In genomic region chr11:72971611-72972010, GRCh38 we compare ENCODE assay signal across 21 cellular contexts.
DNase-seq lines count a peak whose midpoint lies in the region; ATAC-seq, FAIRE-seq and TF ChIP-seq lines count a peak whose summit lies in the region.
"Had no signal": no experiment of that assay in that cellular context is flagged by ENCODE, and none has a peak within 500 bp of the region (broad histone marks: within the 10 kb centered on the region; RNA-seq: fewer than 3 reads in every experiment).

No MANE protein-coding gene starts in this region.

- H3K4me3 ChIP-seq in cardiac muscle cell (no peak overlapping the region), right cardiac atrium (ENCODE audit: low read length) (no peak overlapping the region), K562 (no peak overlapping the region)
- H3K4me3 ChIP-seq: MG63, SJSA1 had no signal

- H3K9ac ChIP-seq in K562 (ENCODE audit: insufficient read depth in 1 of 2, low read depth in 2 of 2, low read length in 2 of 2) = no peak overlapping the region

- H3K4me3 Mint-ChIP-seq in nephron progenitor cell = no peak overlapping the region
- H3K4me3 Mint-ChIP-seq in activated naive CD4-positive, alpha-beta T cell treated with anti-CD3 and anti-CD28 coated beads, Interleukin-2, amount 10 ng/mL, durations not matched to agents 7 days and 5 days = no peak overlapping the region

- peak; percentile 11 for FAIRE-seq in K562 (lab: Jason Lieb, UNC)
- FAIRE-seq: GM18507 had no signal

- no peak overlapping the region for H3K4me2 ChIP-seq in K562 (ENCODE audit: insufficient read depth, low read length)

- 60% methylated on average over 3 of the region's 3 CpGs for WGBS in right cardiac atrium
- WGBS in K562 (ENCODE audit: insufficient coverage, low coverage, missing lambda C conversion rate) = 34% methylated on average over 3 of the region's 3 CpGs

- H3K79me2 ChIP-seq in K562 (ENCODE audit: control insufficient read depth, insufficient read depth, low read length) = no peaks in the 10 kb centered on the region

- no peak for TF ChIP-seq POLR2A in K562 (conservative IDR thresholded peaks at IDR 0.05)

- peaks cover 49% of the 10 kb centered on the region for H3K36me3 Mint-ChIP-seq in nephron progenitor cell (ENCODE audit: low read depth)
- peaks cover 40% of the 10 kb centered on the region for H3K36me3 Mint-ChIP-seq in activated naive CD4-positive, alpha-beta T cell treated with anti-CD3 and anti-CD28 coated beads, Interleukin-2, amount 10 ng/mL, durations not matched to agents 7 days and 5 days

- CTCF ChIA-PET in K562 (lab: Yijun Ruan, JAX; ENCODE audit: low intra/inter-chr PET ratio) = no interaction called here
- CTCF ChIA-PET in activated naive CD4-positive, alpha-beta T cell treated with anti-CD3 and anti-CD28 coated beads, Interleukin-2, amount 10 ng/mL, durations not matched to agents 7 days and 5 days (lab: Charles Lee) = no interaction called here

- ATAC-seq in right cardiac atrium (no peak), K562 (no peak), HG02973 (IDR thresholded peaks at IDR 0.05; ENCODE audit: unreplicated experiment) (no peak)
- ATAC-seq: PC-3 had no signal

- H3K27ac Mint-ChIP-seq in nephron progenitor cell = peak overlapping the region; percentile 3
- H3K27ac Mint-ChIP-seq in activated naive CD4-positive, alpha-beta T cell treated with anti-CD3 and anti-CD28 coated beads, Interleukin-2, amount 10 ng/mL, durations not matched to agents 7 days and 5 days = no peak overlapping the region

- no peaks in the 10 kb centered on the region for H3K27me3 Mint-ChIP-seq in nephron progenitor cell (ENCODE audit: low read depth, poor library complexity)
- H3K27me3 Mint-ChIP-seq in activated naive CD4-positive, alpha-beta T cell treated with anti-CD3 and anti-CD28 coated beads, Interleukin-2, amount 10 ng/mL, durations not matched to agents 7 days and 5 days = no peaks in the 10 kb centered on the region
- H3K27me3 Mint-ChIP-seq: CD8-positive, alpha-beta memory T cell had no signal

- no peaks in the 10 kb centered on the region for H3K9me1 ChIP-seq in K562 (ENCODE audit: control insufficient read depth, insufficient read depth, low read length)

- POLR2A ChIA-PET in K562 (lab: Yijun Ruan, JAX) = no interaction called here

- TF ChIP-seq CTCF in cardiac muscle cell (IDR thresholded peaks at IDR 0.05; ENCODE audit: low read depth, low read length) = no peak
- no peak for TF ChIP-seq CTCF in K562 (IDR thresholded peaks at IDR 0.05 in 2 of 3, conservative IDR thresholded peaks at IDR 0.05 in 1 of 3; ENCODE audit: insufficient read depth in 2 of 3, low read depth in 1 of 3, low read length in 3 of 3)
- TF ChIP-seq CTCF in nephron progenitor cell (IDR thresholded peaks at IDR 0.05) = no peak

- peak overlapping the region; percentile 59 for H3K27ac ChIP-seq in cardiac muscle cell
- no peak overlapping the region for H3K27ac ChIP-seq in right cardiac atrium (ENCODE audit: low read length)
- H3K27ac ChIP-seq in K562 (ENCODE audit: extremely low read depth, low read depth, low read length) = no peak overlapping the region
- H3K27ac ChIP-seq: 22Rv1, SJSA1 had no signal

- no peak for TF ChIP-seq RAD21 in K562 (CRISPR knock-in tag; conservative IDR thresholded peaks at IDR 0.05 in 1 of 2, IDR thresholded peaks at IDR 0.05 in 1 of 2)

- peaks cover 34% of the 10 kb centered on the region for H3K9me3 Mint-ChIP-seq in nephron progenitor cell
- peaks cover 5% of the 10 kb centered on the region for H3K9me3 Mint-ChIP-seq in activated naive CD4-positive, alpha-beta T cell treated with anti-CD3 and anti-CD28 coated beads, Interleukin-2, amount 10 ng/mL, durations not matched to agents 7 days and 5 days

- H3K4me1 ChIP-seq in cardiac muscle cell (ENCODE audit: low read depth) (peaks cover 24% of the 10 kb centered on the region), right cardiac atrium (ENCODE audit: control insufficient read depth, insufficient read depth, low read length) (peaks cover 3% of the 10 kb centered on the region), K562 (replicated peaks in 1 of 2; ENCODE audit: control insufficient read depth in 2 of 2, insufficient read depth in 2 of 2, low read length in 2 of 2) (peaks cover 0 to 14% of the 10 kb centered on the region in 2 experiments; a peak in 2 of 5 replicates)

- BruUV-seq in K562 (replicated peaks; lab: Mats Ljungman, UMichigan) = no TSS peak

- no peaks in the 10 kb centered on the region for H3K36me3 ChIP-seq in cardiac muscle cell
- H3K36me3 ChIP-seq in K562 (ENCODE audit: control insufficient read depth, insufficient read depth, low read length) = no peaks in the 10 kb centered on the region
- H3K36me3 ChIP-seq: MG63, SJSA1 had no signal

- peaks cover 5% of the 10 kb centered on the region for H3K4me1 Mint-ChIP-seq in nephron progenitor cell
- peaks cover 24% of the 10 kb centered on the region for H3K4me1 Mint-ChIP-seq in activated naive CD4-positive, alpha-beta T cell treated with anti-CD3 and anti-CD28 coated beads, Interleukin-2, amount 10 ng/mL, durations not matched to agents 7 days and 5 days

- intact Hi-C loops in right cardiac atrium (cut with DNase I) (no loop called here), K562 (cut with micrococcal nuclease) (no loop called here)

- no peak for DNase-seq in cardiac muscle cell (ENCODE audit: low read depth in 1 of 2, low spot score in 1 of 2)
- no peak for DNase-seq in right cardiac atrium
- DNase-seq in K562 (ENCODE audit: extremely low read depth in 1 of 4, low spot score in 3 of 4) = no peak
- DNase-seq in nephron progenitor cell = no peak
- DNase-seq in activated naive CD4-positive, alpha-beta T cell treated with anti-CD3 and anti-CD28 coated beads, Interleukin-2, amount 10 ng/mL, durations not matched to agents 7 days and 5 days = no peak
- no peak for DNase-seq in SHP77 (lab: John Stamatoyannopoulos, UW)
- DNase-seq in AG08396 (ENCODE audit: low spot score) = no peak
- DNase-seq: CD8-positive, alpha-beta memory T cell; DMS79 treated with DMSO at 0.1 percent for 48 hours; GOT3; Karpas-422; MG63; NCI-H1092; NCI-H345; NCI-H748 treated with DMSO at 0.1 percent for 48 hours; PC-3; SW 1271 had no signal

- H3K27me3 ChIP-seq in cardiac muscle cell = no peaks in the 10 kb centered on the region
- H3K27me3 ChIP-seq in right cardiac atrium (ENCODE audit: control insufficient read depth, insufficient read depth) = no peaks in the 10 kb centered on the region
- no peaks in the 10 kb centered on the region for H3K27me3 ChIP-seq in K562 (ENCODE audit: control insufficient read depth in 2 of 2, insufficient read depth in 2 of 2, low read length in 2 of 2)
- H3K27me3 ChIP-seq: MG63, SJSA1 had no signal

- no peak for TF ChIP-seq EP300 in K562 (IDR thresholded peaks at IDR 0.05; ENCODE audit: low read length)

- H3K9me3 ChIP-seq in cardiac muscle cell (ENCODE audit: low read depth) (no peaks in the 10 kb centered on the region), right cardiac atrium (ENCODE audit: control insufficient read depth, low read length) (no peaks in the 10 kb centered on the region), K562 (replicated peaks; ENCODE audit: control insufficient read depth, insufficient read depth, low read depth, low read length) (no peaks in the 10 kb centered on the region)
- H3K9me3 ChIP-seq: MG63, SJSA1 had no signal

- no peak overlapping the region for H2AFZ ChIP-seq in K562 (ENCODE audit: low read depth, low read length)

- H4K20me1 ChIP-seq in K562 (replicated peaks; ENCODE audit: control insufficient read depth, insufficient read depth, low read length) = no peaks in the 10 kb centered on the region

- in situ Hi-C loops in K562 (cut with MboI) = no loop called here

TF ChIP-seq in K562, 482 proteins besides CTCF, POLR2A, EP300 and RAD21:
- TF ChIP-seq ESRRA (IDR thresholded peaks at IDR 0.05; ENCODE audit: borderline replicate concordance, low read depth) (peak; percentile 66; the same call in 1 of the 2 replicates), UBTF (IDR thresholded peaks at IDR 0.05; ENCODE audit: borderline replicate concordance in 1 of 2, low read depth in 2 of 2, low read length in 2 of 2) (no peak), ZNF146 (CRISPR knock-in tag; IDR thresholded peaks at IDR 0.05; ENCODE audit: unreplicated experiment) (no peak)
TF ChIP-seq in K562: peak in this region for 1.
